12 cellular contexts compared by ENCODE assay signal in the genomic region with DNA sequence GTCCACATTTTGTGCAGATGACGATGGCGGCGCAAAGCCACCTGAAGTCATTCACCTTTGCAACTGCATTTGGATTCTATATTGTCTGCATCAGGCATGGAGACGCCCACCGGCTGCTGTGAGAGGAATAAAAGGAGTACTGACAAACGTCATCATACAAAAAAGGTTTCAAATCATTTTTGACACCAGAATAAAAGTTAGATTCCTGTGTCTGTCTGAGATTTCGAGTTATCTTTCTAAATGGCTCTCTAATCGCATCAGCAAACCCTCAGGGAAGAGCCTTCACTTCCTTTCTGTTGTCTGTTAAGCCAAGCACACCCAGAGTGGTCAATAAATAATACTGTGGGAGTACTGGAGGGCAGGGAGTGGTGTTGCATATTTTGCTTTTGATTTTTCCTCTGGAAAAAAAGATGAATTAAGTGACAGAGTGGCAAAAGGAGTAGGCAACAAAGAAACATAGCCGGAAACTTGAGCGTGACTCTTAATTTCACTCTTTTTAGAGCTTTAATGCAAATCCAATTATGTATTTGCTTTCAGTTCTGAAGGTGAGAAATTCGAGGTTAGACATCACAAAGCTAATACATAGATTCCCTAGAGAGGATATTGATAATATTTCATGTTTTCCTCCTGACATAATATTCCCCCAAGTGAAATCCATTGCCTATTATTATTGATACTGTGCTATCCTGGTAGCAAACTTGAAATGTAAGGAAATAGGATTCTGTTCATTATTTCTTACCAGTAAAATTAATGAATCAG.
DNase-seq lines count a peak whose midpoint lies in the region; ATAC-seq and TF ChIP-seq lines count a peak whose summit lies in the region.
"Had no signal": no experiment of that assay in that cellular context is flagged by ENCODE, and none has a peak within 500 bp of the region (broad histone marks: within the 10 kb centered on the region; RNA-seq: fewer than 3 reads in every experiment).

No MANE protein-coding gene starts in this region.

- H2AFZ ChIP-seq in SK-N-SH (ENCODE audit: low read depth) = no peak overlapping the region
- H2AFZ ChIP-seq: hepatocyte had no signal

- H3K4me3 ChIP-seq in SK-N-SH (ENCODE audit: low read depth in 2 of 2, low read length in 1 of 2) = no peak overlapping the region
- H3K4me3 ChIP-seq in naive thymus-derived CD4-positive, alpha-beta T cell (ENCODE audit: low read length) = no peak overlapping the region
- H3K4me3 ChIP-seq: hepatocyte, psoas muscle had no signal

- peak in 1 of 2 experiments; percentile 77; a peak in 2 of 4 replicates for TF ChIP-seq EP300 in SK-N-SH (IDR thresholded peaks at IDR 0.05; ENCODE audit: borderline replicate concordance in 1 of 2, low read depth in 1 of 2, low read length in 1 of 2)

- no peak for TF ChIP-seq RAD21 in SK-N-SH (IDR thresholded peaks at IDR 0.05; ENCODE audit: low read length)

- peak overlapping the region; percentile 11 to 79 for H3K27ac ChIP-seq in SK-N-SH (ENCODE audit: low read depth in 2 of 2, low read length in 1 of 2)
- H3K27ac ChIP-seq in naive thymus-derived CD4-positive, alpha-beta T cell (ENCODE audit: low read depth, low read length) = no peak overlapping the region
- H3K27ac ChIP-seq: hepatocyte, psoas muscle, WERI-Rb-1 had no signal

- H3K27me3 Mint-ChIP-seq in naive thymus-derived CD4-positive, alpha-beta T cell = no peaks in the 10 kb centered on the region

- peak overlapping the region in 8 of 9 donors; percentile 19 to 81 (median 60) for H3K27ac Mint-ChIP-seq in naive thymus-derived CD4-positive, alpha-beta T cell

- no peaks in the 10 kb centered on the region for H3K27me3 ChIP-seq in SK-N-SH (ENCODE audit: insufficient read depth)
- H3K27me3 ChIP-seq in naive thymus-derived CD4-positive, alpha-beta T cell (ENCODE audit: control insufficient read depth in 2 of 2, insufficient read depth in 2 of 2, low read length in 2 of 2) = no peaks in the 10 kb centered on the region
- H3K27me3 ChIP-seq: hepatocyte had no signal

- peaks cover 24 to 28% of the 10 kb centered on the region in 2 experiments for H3K4me1 ChIP-seq in SK-N-SH (ENCODE audit: control insufficient read depth in 1 of 2, insufficient read depth in 2 of 2, low read depth in 1 of 2, low read length in 1 of 2)
- H3K4me1 ChIP-seq in naive thymus-derived CD4-positive, alpha-beta T cell (ENCODE audit: control insufficient read depth in 2 of 2, insufficient read depth in 2 of 2, low read length in 2 of 2) = peaks cover 0 to 13% of the 10 kb centered on the region in 2 donors

- peaks cover 24 to 76% (median 54%) of the 10 kb centered on the region in 7 donors for H3K4me1 Mint-ChIP-seq in naive thymus-derived CD4-positive, alpha-beta T cell

- TF ChIP-seq CTCF in SK-N-SH (IDR thresholded peaks at IDR 0.05) = no peak

- intact Hi-C loops in naive thymus-derived CD4-positive, alpha-beta T cell (cut with micrococcal nuclease) = no loop called here

- DNase-seq in SK-N-SH = peak; percentile 51
- no peak for DNase-seq in naive thymus-derived CD4-positive, alpha-beta T cell
- DNase-seq in SHP77 (lab: John Stamatoyannopoulos, UW) = no peak
- no peak for DNase-seq in NCI-H1092 (lab: John Stamatoyannopoulos, UW)
- no peak for DNase-seq in hypothalamus (lab: John Stamatoyannopoulos, UW)
- DNase-seq: IMR-90, psoas muscle, WERI-Rb-1 had no signal

- 62% methylated on average over 11 of the region's 11 CpGs for WGBS in SK-N-SH (ENCODE audit: low lambda C conversion rate)

- peaks cover 5 to 61% (median 35%) of the 10 kb centered on the region in 5 donors for H3K36me3 Mint-ChIP-seq in naive thymus-derived CD4-positive, alpha-beta T cell

- no peaks in the 10 kb centered on the region for H3K9me3 ChIP-seq in SK-N-SH
- H3K9me3 ChIP-seq in naive thymus-derived CD4-positive, alpha-beta T cell (ENCODE audit: control insufficient read depth in 2 of 3, low read length in 3 of 3) = no peaks in the 10 kb centered on the region
- H3K9me3 ChIP-seq: psoas muscle had no signal

- ATAC-seq in GM18498 (IDR thresholded peaks at IDR 0.05; ENCODE audit: unreplicated experiment) (peak; percentile 67), GM19395 (IDR thresholded peaks at IDR 0.05; ENCODE audit: unreplicated experiment) (peak; percentile 45), GM21367 (IDR thresholded peaks at IDR 0.05; ENCODE audit: unreplicated experiment) (no peak)
- no peak for ATAC-seq in naive thymus-derived CD4-positive, alpha-beta T cell
- ATAC-seq: psoas muscle had no signal

- no peak overlapping the region for H3K9ac ChIP-seq in SK-N-SH

- H3K9me3 Mint-ChIP-seq in naive thymus-derived CD4-positive, alpha-beta T cell = peaks cover 0 to 3% (median 0%) of the 10 kb centered on the region in 11 donors

- peaks cover 56% of the 10 kb centered on the region for H3K79me2 ChIP-seq in SK-N-SH (ENCODE audit: insufficient read depth)

- H3K4me2 ChIP-seq in SK-N-SH = no peak overlapping the region
- H3K4me2 ChIP-seq: hepatocyte had no signal

- CTCF ChIA-PET in SK-N-SH (lab: Yijun Ruan, JAX) = interaction anchor here (0.9 to 2.7 kb wide), 3 partner anchors 12 to 268 kb away, joined by 4 to 12 read pairs (median 4); partner anchors contain the start of gene MAML2
- CTCF ChIA-PET in naive thymus-derived CD4-positive, alpha-beta T cell (lab: Charles Lee) = interaction anchor here (1.1 to 1.7 kb wide), 2 partner anchors 239 to 269 kb away, joined by 3 to 4 read pairs; partner anchors contain the start of gene MAML2

- H3K36me3 ChIP-seq in SK-N-SH (replicated peaks in 1 of 2; ENCODE audit: control insufficient read depth in 1 of 2, insufficient read depth in 2 of 2, low read length in 1 of 2) = peaks cover 18% of the 10 kb centered on the region in 2 experiments
- H3K36me3 ChIP-seq in naive thymus-derived CD4-positive, alpha-beta T cell (ENCODE audit: control insufficient read depth in 2 of 3, insufficient read depth in 3 of 3, low read length in 3 of 3) = peaks cover 0 to 19% (median 0%) of the 10 kb centered on the region in 3 experiments

- no peaks in the 10 kb centered on the region for H3K9me2 ChIP-seq in SK-N-SH

- H3F3A ChIP-seq in SK-N-SH (replicated peaks; ENCODE audit: insufficient read depth) = peaks cover 3% of the 10 kb centered on the region

- POLR2A ChIA-PET in SK-N-SH (lab: Yijun Ruan, JAX) = no interaction called here
- POLR2A ChIA-PET in naive thymus-derived CD4-positive, alpha-beta T cell (lab: Charles Lee) = interaction anchor here (0.9 kb wide), 1 partner anchor 16 kb away, joined by 3 read pairs; no protein-coding TSS in a partner anchor

- H3K4me3 Mint-ChIP-seq in naive thymus-derived CD4-positive, alpha-beta T cell = peak overlapping the region in 1 of 10 donors; percentile 37

- H4K20me1 ChIP-seq in SK-N-SH (ENCODE audit: insufficient read depth) = no peaks in the 10 kb centered on the region

TF ChIP-seq in SK-N-SH, 30 proteins besides CTCF, POLR2A, EP300 and RAD21:
- TF ChIP-seq, protein P1, sequence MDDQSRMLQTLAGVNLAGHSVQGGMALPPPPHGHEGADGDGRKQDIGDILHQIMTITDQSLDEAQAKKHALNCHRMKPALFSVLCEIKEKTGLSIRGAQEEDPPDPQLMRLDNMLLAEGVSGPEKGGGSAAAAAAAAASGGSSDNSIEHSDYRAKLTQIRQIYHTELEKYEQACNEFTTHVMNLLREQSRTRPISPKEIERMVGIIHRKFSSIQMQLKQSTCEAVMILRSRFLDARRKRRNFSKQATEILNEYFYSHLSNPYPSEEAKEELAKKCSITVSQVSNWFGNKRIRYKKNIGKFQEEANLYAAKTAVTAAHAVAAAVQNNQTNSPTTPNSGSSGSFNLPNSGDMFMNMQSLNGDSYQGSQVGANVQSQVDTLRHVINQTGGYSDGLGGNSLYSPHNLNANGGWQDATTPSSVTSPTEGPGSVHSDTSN (IDR thresholded peaks at IDR 0.05) = no peak
- peak; percentile 48 for TF ChIP-seq GATA2 (CRISPR knock-in tag; IDR thresholded peaks at IDR 0.05)
- 0 out of 2 replicates have a peak, but pooled peaks have one; percentile 13 for TF ChIP-seq TCF12 (IDR thresholded peaks at IDR 0.05)
- peak; percentile 46; the same call in 1 of the 2 replicates for TF ChIP-seq RCOR1 (IDR thresholded peaks at IDR 0.05; ENCODE audit: low read length)
- peak; percentile 34; the same call in 1 of the 2 replicates for TF ChIP-seq FOXJ3 (CRISPR knock-in tag; IDR thresholded peaks at IDR 0.05)
- TF ChIP-seq YY1 (IDR thresholded peaks at IDR 0.05; ENCODE audit: low read depth) = no peak
- TF ChIP-seq, protein P2, sequence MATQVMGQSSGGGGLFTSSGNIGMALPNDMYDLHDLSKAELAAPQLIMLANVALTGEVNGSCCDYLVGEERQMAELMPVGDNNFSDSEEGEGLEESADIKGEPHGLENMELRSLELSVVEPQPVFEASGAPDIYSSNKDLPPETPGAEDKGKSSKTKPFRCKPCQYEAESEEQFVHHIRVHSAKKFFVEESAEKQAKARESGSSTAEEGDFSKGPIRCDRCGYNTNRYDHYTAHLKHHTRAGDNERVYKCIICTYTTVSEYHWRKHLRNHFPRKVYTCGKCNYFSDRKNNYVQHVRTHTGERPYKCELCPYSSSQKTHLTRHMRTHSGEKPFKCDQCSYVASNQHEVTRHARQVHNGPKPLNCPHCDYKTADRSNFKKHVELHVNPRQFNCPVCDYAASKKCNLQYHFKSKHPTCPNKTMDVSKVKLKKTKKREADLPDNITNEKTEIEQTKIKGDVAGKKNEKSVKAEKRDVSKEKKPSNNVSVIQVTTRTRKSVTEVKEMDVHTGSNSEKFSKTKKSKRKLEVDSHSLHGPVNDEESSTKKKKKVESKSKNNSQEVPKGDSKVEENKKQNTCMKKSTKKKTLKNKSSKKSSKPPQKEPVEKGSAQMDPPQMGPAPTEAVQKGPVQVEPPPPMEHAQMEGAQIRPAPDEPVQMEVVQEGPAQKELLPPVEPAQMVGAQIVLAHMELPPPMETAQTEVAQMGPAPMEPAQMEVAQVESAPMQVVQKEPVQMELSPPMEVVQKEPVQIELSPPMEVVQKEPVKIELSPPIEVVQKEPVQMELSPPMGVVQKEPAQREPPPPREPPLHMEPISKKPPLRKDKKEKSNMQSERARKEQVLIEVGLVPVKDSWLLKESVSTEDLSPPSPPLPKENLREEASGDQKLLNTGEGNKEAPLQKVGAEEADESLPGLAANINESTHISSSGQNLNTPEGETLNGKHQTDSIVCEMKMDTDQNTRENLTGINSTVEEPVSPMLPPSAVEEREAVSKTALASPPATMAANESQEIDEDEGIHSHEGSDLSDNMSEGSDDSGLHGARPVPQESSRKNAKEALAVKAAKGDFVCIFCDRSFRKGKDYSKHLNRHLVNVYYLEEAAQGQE (IDR thresholded peaks at IDR 0.05; ENCODE audit: low read depth, low read length) = no peak
- TF ChIP-seq, protein P3, sequence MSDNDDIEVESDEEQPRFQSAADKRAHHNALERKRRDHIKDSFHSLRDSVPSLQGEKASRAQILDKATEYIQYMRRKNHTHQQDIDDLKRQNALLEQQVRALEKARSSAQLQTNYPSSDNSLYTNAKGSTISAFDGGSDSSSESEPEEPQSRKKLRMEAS (IDR thresholded peaks at IDR 0.05; ENCODE audit: low read depth) = no peak

Comparison
In these comparisons a context has a peak if more than half of its experiments do, and no peak if none do; other contexts are left out.
1. ATAC-seq: peak in GM18498 (single experiment) and GM19395 (single experiment); none in naive thymus-derived CD4-positive, alpha-beta T cell (single experiment) and GM21367 (single experiment).